ENCODE assay signal across 8 cellular contexts in the genomic region with DNA sequence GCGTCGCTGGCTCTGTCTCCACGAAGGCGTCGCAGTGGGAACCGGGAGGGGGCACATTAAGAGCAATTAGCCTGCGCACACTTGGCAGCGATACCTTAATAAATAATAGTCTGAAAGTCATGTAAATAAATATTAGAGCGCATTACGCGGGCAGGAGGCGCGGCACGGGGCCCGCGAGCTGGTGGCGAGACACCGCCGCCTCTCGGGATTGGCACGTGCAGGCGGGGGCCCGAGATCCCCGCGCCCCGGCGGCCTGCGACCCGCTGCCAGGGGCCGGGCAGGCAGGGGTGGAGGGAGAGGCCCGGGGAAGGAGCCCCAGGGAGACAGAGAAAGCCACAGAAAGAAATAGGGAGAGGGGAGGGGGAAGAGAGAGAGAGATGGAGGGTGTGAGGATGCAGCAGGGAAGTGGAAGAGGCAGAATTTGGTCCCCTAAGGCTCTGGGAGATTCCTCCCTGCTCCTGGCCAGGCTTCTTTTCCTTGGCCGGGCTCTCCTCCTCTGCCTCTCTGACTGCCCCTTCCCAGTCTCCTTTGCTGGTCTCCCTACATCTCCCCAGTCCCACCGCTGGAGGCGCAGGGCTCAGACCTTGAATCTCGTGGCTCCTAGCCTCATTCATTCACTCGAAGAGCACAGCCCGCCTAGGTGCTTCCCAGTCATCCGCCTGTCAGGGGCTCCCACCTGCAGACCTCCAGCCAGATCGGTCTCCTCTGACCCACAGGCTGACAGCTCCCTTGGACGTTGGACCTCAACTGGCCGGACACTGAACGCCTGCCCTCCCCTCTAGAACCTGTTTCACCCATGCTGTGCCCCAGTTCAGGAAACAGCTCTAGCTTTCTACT.
A peak's percentile ranks its signal among the peaks of the same experiment; 100 is the strongest.
DNase-seq lines count a peak whose midpoint lies in the region; ATAC-seq and TF ChIP-seq lines count a peak whose summit lies in the region.

No MANE protein-coding gene starts in this region.

- H3K4me1 Mint-ChIP-seq in CD4-positive, alpha-beta T cell (ENCODE audit: low read depth), result peaks cover 5% of the 10 kb centered on the region

- H3K36me3 ChIP-seq in muscle layer of colon (ENCODE audit: insufficient read depth, low read length), result no peaks in the 10 kb centered on the region

- no peak overlapping the region for H3K9ac ChIP-seq in muscle layer of colon (ENCODE audit: low read length)

- peak; percentile 38; the same call in 1 of the 2 replicates for TF ChIP-seq CTCF in GM12874 (IDR thresholded peaks at IDR 0.05; ENCODE audit: insufficient read depth, low read depth, low read length)
- TF ChIP-seq CTCF in epithelial cell of proximal tubule (conservative IDR thresholded peaks at IDR 0.05; ENCODE audit: low read depth, low read length), result peak; percentile 64
- TF ChIP-seq CTCF in CD4-positive, alpha-beta T cell (IDR thresholded peaks at IDR 0.05), result no peak

- H3K4me3 Mint-ChIP-seq in CD4-positive, alpha-beta T cell, result no peak overlapping the region

- H3K9me3 Mint-ChIP-seq in CD4-positive, alpha-beta T cell, result no peaks in the 10 kb centered on the region

- POLR2A ChIA-PET in CD4-positive, alpha-beta T cell (lab: Charles Lee), result no interaction called here

- H3K4me1 ChIP-seq in muscle layer of colon (ENCODE audit: insufficient read depth, low read length), result peaks cover 22% of the 10 kb centered on the region

- H3K27ac ChIP-seq in muscle layer of colon (ENCODE audit: low read depth, low read length), result no peak overlapping the region
- no peak overlapping the region for H3K27ac ChIP-seq in CD4-positive, alpha-beta T cell (ENCODE audit: low read depth, low read length)

- intact Hi-C loops in CD4-positive, alpha-beta T cell (cut with DNase I, micrococcal nuclease), result no loop called here

- no peaks in the 10 kb centered on the region for H3K9me3 ChIP-seq in muscle layer of colon (ENCODE audit: low read length)
- no peaks in the 10 kb centered on the region for H3K9me3 ChIP-seq in CD4-positive, alpha-beta T cell (ENCODE audit: control insufficient read depth, low read length)

- no peak overlapping the region for H3K4me3 ChIP-seq in epithelial cell of proximal tubule (ENCODE audit: low read depth, low read length)
- peak overlapping the region; percentile 2 to 14 for H3K4me3 ChIP-seq in muscle layer of colon (ENCODE audit: low read depth in 1 of 2, low read length in 2 of 2)

- peaks cover 27 to 46% of the 10 kb centered on the region in 2 donors for H3K27me3 ChIP-seq in muscle layer of colon (ENCODE audit: control insufficient read depth in 1 of 2, insufficient read depth in 2 of 2, low read length in 2 of 2)
- H3K27me3 ChIP-seq in CD4-positive, alpha-beta T cell (ENCODE audit: control insufficient read depth, insufficient read depth, low read length), result peaks cover 52% of the 10 kb centered on the region

- H3K27ac Mint-ChIP-seq in CD4-positive, alpha-beta T cell, result no peak overlapping the region

- no peak for ATAC-seq in GM18858 (IDR thresholded peaks at IDR 0.05; ENCODE audit: unreplicated experiment)
- ATAC-seq in GM18520 (IDR thresholded peaks at IDR 0.05; ENCODE audit: unreplicated experiment), result no peak
- ATAC-seq in CD4-positive, alpha-beta T cell (ENCODE audit: poor library complexity), result no peak

- H3K36me3 Mint-ChIP-seq in CD4-positive, alpha-beta T cell (ENCODE audit: low read depth), result no peaks in the 10 kb centered on the region

- H3K27me3 Mint-ChIP-seq in CD4-positive, alpha-beta T cell, result peaks cover 84% of the 10 kb centered on the region

- peak; percentile 52 to 79 for DNase-seq in NCI-H524 (lab: John Stamatoyannopoulos, UW)
- no peak for DNase-seq in epithelial cell of proximal tubule (ENCODE audit: low read depth)
- no peak for DNase-seq in NCI-H1694 (lab: John Stamatoyannopoulos, UW)
- no peak for DNase-seq in CD4-positive, alpha-beta T cell

- CTCF ChIA-PET in CD4-positive, alpha-beta T cell (lab: Charles Lee), result no interaction called here

Comparison
In these comparisons a context has a peak if more than half of its experiments do, and no peak if none do; other contexts are left out.
1. DNase-seq: peak in NCI-H524 (2 of 2); none in epithelial cell of proximal tubule (single experiment), NCI-H1694 (single experiment) and CD4-positive, alpha-beta T cell (0 of 10).